ENCODE assay signal across 8 cellular contexts in the genomic region with DNA sequence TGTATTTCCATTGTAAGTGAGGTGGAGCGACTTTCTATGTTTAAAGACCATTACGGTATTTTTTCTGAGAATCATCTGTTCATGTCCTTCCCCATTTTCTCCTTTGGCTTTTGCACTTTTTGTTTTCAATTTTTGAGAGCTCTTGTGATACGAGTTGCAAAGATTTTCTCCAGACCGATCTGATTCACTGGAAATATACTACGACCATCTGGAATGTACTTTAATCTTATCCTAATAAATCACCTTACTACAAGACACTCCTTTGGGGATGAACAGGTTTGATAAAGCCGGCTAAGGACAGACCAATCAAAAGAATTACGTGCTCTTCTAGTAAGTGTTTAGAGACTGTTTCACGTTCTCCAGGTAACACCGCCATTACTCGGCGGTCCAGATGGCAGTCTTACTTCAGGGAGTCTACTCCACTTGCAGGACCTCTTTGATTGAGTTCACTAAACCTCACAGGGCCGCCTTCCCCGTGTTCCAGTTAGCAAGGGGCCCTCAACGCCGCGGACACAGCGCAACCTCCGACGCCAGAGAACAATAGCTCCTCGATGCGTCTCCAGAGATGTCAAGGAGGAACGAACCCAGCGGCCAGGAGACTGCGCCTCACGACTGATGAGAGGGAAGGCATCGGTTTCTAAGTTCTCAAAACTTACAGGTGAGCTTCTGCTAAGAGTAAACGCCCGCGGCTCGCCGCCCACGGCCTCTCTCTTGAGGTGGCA. TPM values are rescaled to one million over a fixed set of nuclear protein-coding genes. Genes with fewer than 3 reads are reported as not detected.
DNase-seq lines count a peak whose midpoint lies in the region; ATAC-seq and TF ChIP-seq lines count a peak whose summit lies in the region.

No MANE protein-coding gene starts in this region.

- intact Hi-C loops in esophagus muscularis mucosa (cut with DNase I), result loop anchor here (5.0 kb wide), 1 partner anchor 34 kb away; a partner anchor contains a TSS

- no peaks in the 10 kb centered on the region for H3K9me3 ChIP-seq in esophagus muscularis mucosa

- H3K27ac ChIP-seq in esophagus muscularis mucosa (replicated peaks in 1 of 4), result peak overlapping the region; percentile 98 to 99 (median 99)

- no peaks in the 10 kb centered on the region for H3K27me3 ChIP-seq in esophagus muscularis mucosa

- H3K4me1 ChIP-seq in esophagus muscularis mucosa, result peaks cover 36 to 52% (median 46%) of the 10 kb centered on the region in 4 donors

- ATAC-seq in HG02852 (IDR thresholded peaks at IDR 0.05; ENCODE audit: unreplicated experiment) (peak; percentile 24), omental fat pad (ENCODE audit: low FRiP score) (peak; percentile 1), HG03469 (IDR thresholded peaks at IDR 0.05; ENCODE audit: unreplicated experiment) (no peak)

- TF ChIP-seq POLR2A in esophagus muscularis mucosa (IDR thresholded peaks at IDR 0.05; ENCODE audit: low read depth), result no peak

- peak overlapping the region; percentile 82 to 92 (median 89) for H3K4me3 ChIP-seq in esophagus muscularis mucosa

- peaks cover 0 to 4% (median 1%) of the 10 kb centered on the region in 4 donors for H3K36me3 ChIP-seq in esophagus muscularis mucosa

- TF ChIP-seq EP300 in esophagus muscularis mucosa (IDR thresholded peaks at IDR 0.05), result no peak

- WGBS in esophagus muscularis mucosa, result 7% methylated on average over 20 of the region's 32 CpGs

- no peak for TF ChIP-seq CTCF in esophagus muscularis mucosa (IDR thresholded peaks at IDR 0.05)
- TF ChIP-seq CTCF in omental fat pad (IDR thresholded peaks at IDR 0.05), result no peak

- DNase-seq in NCI-H187 (lab: John Stamatoyannopoulos, UW) (peak; percentile 40 to 85), NCI-H187 treated with DMSO at 0.1 percent for 48 hours (lab: John Stamatoyannopoulos, UW) (no peak), esophagus muscularis mucosa (ENCODE audit: extremely low spot score) (no peak), omental fat pad (ENCODE audit: low spot score) (no peak)
- DNase-seq in stimulated activated CD4-positive, alpha-beta T cell treated with anti-CD3 and anti-CD28 coated beads, Interleukin-12 subunit alpha, Interleukin-12 subunit beta, amount 100 ng/mL, for 4 hours, result no peak

TF ChIP-seq in PFSK-1, 5 proteins besides CTCF, POLR2A, EP300 and RAD21:
- TF ChIP-seq SIN3A (IDR thresholded peaks at IDR 0.05; ENCODE audit: borderline replicate concordance, insufficient read depth, low read length), result peak; percentile 21; the same call in 1 of the 2 replicates
- no peak for TF ChIP-seq TAF1 (IDR thresholded peaks at IDR 0.05; ENCODE audit: borderline replicate concordance, insufficient read depth, low read length)
- TF ChIP-seq FOXP2 (optimal IDR thresholded peaks at IDR 0.05; ENCODE audit: borderline replicate concordance, extremely low read depth, extremely low read length, insufficient read depth), result no peak
- TF ChIP-seq POLR2AphosphoS5 (IDR thresholded peaks at IDR 0.05; ENCODE audit: low read depth, low read length), result no peak
- TF ChIP-seq, protein P1, sequence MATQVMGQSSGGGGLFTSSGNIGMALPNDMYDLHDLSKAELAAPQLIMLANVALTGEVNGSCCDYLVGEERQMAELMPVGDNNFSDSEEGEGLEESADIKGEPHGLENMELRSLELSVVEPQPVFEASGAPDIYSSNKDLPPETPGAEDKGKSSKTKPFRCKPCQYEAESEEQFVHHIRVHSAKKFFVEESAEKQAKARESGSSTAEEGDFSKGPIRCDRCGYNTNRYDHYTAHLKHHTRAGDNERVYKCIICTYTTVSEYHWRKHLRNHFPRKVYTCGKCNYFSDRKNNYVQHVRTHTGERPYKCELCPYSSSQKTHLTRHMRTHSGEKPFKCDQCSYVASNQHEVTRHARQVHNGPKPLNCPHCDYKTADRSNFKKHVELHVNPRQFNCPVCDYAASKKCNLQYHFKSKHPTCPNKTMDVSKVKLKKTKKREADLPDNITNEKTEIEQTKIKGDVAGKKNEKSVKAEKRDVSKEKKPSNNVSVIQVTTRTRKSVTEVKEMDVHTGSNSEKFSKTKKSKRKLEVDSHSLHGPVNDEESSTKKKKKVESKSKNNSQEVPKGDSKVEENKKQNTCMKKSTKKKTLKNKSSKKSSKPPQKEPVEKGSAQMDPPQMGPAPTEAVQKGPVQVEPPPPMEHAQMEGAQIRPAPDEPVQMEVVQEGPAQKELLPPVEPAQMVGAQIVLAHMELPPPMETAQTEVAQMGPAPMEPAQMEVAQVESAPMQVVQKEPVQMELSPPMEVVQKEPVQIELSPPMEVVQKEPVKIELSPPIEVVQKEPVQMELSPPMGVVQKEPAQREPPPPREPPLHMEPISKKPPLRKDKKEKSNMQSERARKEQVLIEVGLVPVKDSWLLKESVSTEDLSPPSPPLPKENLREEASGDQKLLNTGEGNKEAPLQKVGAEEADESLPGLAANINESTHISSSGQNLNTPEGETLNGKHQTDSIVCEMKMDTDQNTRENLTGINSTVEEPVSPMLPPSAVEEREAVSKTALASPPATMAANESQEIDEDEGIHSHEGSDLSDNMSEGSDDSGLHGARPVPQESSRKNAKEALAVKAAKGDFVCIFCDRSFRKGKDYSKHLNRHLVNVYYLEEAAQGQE (IDR thresholded peaks at IDR 0.05; ENCODE audit: insufficient read depth in 1 of 2, low read depth in 2 of 2, low read length in 2 of 2), result no peak

RNA-seq across cellular contexts. Expression of a gene that starts 0.9 kb away (rescaled TPM):
- polyA plus RNA-seq in PFSK-1 (2012; ENCODE audit: insufficient read length, low read depth), result 38.0 TPM
- 10 to 100 TPM; 62.7 to 96.9 (median 75.3) TPM for total RNA-seq in esophagus muscularis mucosa
- total RNA-seq in omental fat pad, result 100 to 1,000 TPM in 2 of 4 donors, 10 to 100 TPM in 2; 74.8 to 202 (median 133) TPM

RNA-seq across cellular contexts. Expression of a gene that starts 33.3 kb away (rescaled TPM):
- 94.9 TPM for polyA plus RNA-seq in PFSK-1 (2012; ENCODE audit: insufficient read length, low read depth)
- total RNA-seq in esophagus muscularis mucosa (100 to 1,000 TPM; 147 to 927 (median 395) TPM), omental fat pad (1,000 to 10,000 TPM in 2 of 4 donors, 100 to 1,000 TPM in 2; 455 to 1,833 (median 1,242) TPM)

RNA-seq across cellular contexts. Expression of a gene that starts 35.5 kb away (rescaled TPM):
- polyA plus RNA-seq in PFSK-1 (2012; ENCODE audit: insufficient read length, low read depth), result 15.8 TPM
- total RNA-seq in esophagus muscularis mucosa (1 to 10 TPM; 4.7 to 9.1 (median 6.9) TPM), omental fat pad (10 to 100 TPM in 1 of 4 donors, 1 to 10 TPM in 3; 4.6 to 15.1 (median 6.5) TPM)

Comparison
In these comparisons a context has a peak if more than half of its experiments do, and no peak if none do; other contexts are left out.
1. DNase-seq: peak in NCI-H187 (2 of 2); none in NCI-H187 treated with DMSO at 0.1 percent for 48 hours (single experiment), esophagus muscularis mucosa (single experiment), omental fat pad (single experiment) and stimulated activated CD4-positive, alpha-beta T cell treated with anti-CD3 and anti-CD28 coated beads, Interleukin-12 subunit alpha, Interleukin-12 subunit beta, amount 100 ng/mL, for 4 hours (single experiment).